15 cellular contexts compared by ENCODE assay signal in genomic region chr13:101473458-101473857, GRCh38. TPM values are rescaled to one million over a fixed set of nuclear protein-coding genes. Genes with fewer than 3 reads are reported as not detected.
DNase-seq lines count a peak whose midpoint lies in the region; ATAC-seq and TF ChIP-seq lines count a peak whose summit lies in the region.
"Had no signal": no experiment of that assay in that cellular context is flagged by ENCODE, and none has a peak within 500 bp of the region (broad histone marks: within the 10 kb centered on the region; RNA-seq: fewer than 3 reads in every experiment).

No MANE protein-coding gene starts in this region.

- H3K27ac Mint-ChIP-seq in stimulated activated naive CD8-positive, alpha-beta T cell treated with anti-CD3 and anti-CD28 coated beads, Interleukin-15, amount 100 ng/mL, for 72 hours: no peak overlapping the region
- H3K27ac Mint-ChIP-seq: endodermal cell had no signal

- H3K4me3 Mint-ChIP-seq in stimulated activated naive CD8-positive, alpha-beta T cell treated with anti-CD3 and anti-CD28 coated beads, Interleukin-15, amount 100 ng/mL, for 72 hours: no peak overlapping the region
- H3K4me3 Mint-ChIP-seq: endodermal cell had no signal

- no peak overlapping the region for H3K4me3 ChIP-seq in cardiac fibroblast (replicated peaks in 1 of 2; ENCODE audit: low read depth in 2 of 2, low read length in 2 of 2)
- H3K4me3 ChIP-seq: right lobe of liver, transverse colon had no signal

- no peak for TF ChIP-seq CTCF in cardiac fibroblast (IDR thresholded peaks at IDR 0.05; ENCODE audit: low read depth, low read length)

- no peak for DNase-seq in stimulated activated naive CD8-positive, alpha-beta T cell treated with anti-CD3 and anti-CD28 coated beads, Interleukin-15, amount 100 ng/mL, for 72 hours
- DNase-seq in stimulated activated naive CD8-positive, alpha-beta T cell treated with anti-CD3 and anti-CD28 coated beads, Interleukin-15, Interleukin-2, amounts not matched to agents 100 U/mL and 50 U/mL, for 24 hours: no peak
- DNase-seq in cardiac fibroblast (ENCODE audit: low read depth in 2 of 2) (peak; percentile 79 to 83), kidney glomerular epithelial cell (lab: John Stamatoyannopoulos, UW) (peak; percentile 44), DMS79 treated with DMSO at 0.1 percent for 48 hours (lab: John Stamatoyannopoulos, UW) (no peak), occipital lobe (lab: John Stamatoyannopoulos, UW) (no peak)
- DNase-seq in activated CD4-positive, alpha-beta T cell treated with anti-CD3 and anti-CD28 coated beads for 4 hours: no peak
- DNase-seq: activated CD8-positive, alpha-beta memory T cell treated with anti-CD3 and anti-CD28 coated beads, Interleukin-2, amount 50 U/mL, for 48 hours; DND-41; endodermal cell; KG1; NCI-H2107; right lobe of liver; transverse colon had no signal

- no peaks in the 10 kb centered on the region for H3K9me3 Mint-ChIP-seq in stimulated activated naive CD8-positive, alpha-beta T cell treated with anti-CD3 and anti-CD28 coated beads, Interleukin-15, amount 100 ng/mL, for 72 hours
- H3K9me3 Mint-ChIP-seq: endodermal cell had no signal

- peaks cover 7% of the 10 kb centered on the region for H3K27me3 Mint-ChIP-seq in stimulated activated naive CD8-positive, alpha-beta T cell treated with anti-CD3 and anti-CD28 coated beads, Interleukin-15, amount 100 ng/mL, for 72 hours

- ATAC-seq in stimulated activated naive CD8-positive, alpha-beta T cell treated with anti-CD3 and anti-CD28 coated beads, Interleukin-15, amount 100 ng/mL, for 72 hours: peak; percentile 26
- ATAC-seq in stimulated activated naive CD8-positive, alpha-beta T cell treated with anti-CD3 and anti-CD28 coated beads, Interleukin-15, Interleukin-2, amounts not matched to agents 100 U/mL and 50 U/mL, for 24 hours: no peak
- ATAC-seq in HG02610 (IDR thresholded peaks at IDR 0.05; ENCODE audit: unreplicated experiment): no peak
- ATAC-seq: right lobe of liver had no signal

- H3K4me1 Mint-ChIP-seq in stimulated activated naive CD8-positive, alpha-beta T cell treated with anti-CD3 and anti-CD28 coated beads, Interleukin-15, amount 100 ng/mL, for 72 hours: no peaks in the 10 kb centered on the region
- H3K4me1 Mint-ChIP-seq: endodermal cell had no signal

RNA-seq across cellular contexts. Expression of gene ITGBL1, which starts 21.0 kb away (rescaled TPM):
- 1.1 TPM for total RNA-seq in occipital lobe
- total RNA-seq: endodermal cell had no signal

RNA-seq across cellular contexts. Expression of gene NALCN, which starts 57.1 kb away (rescaled TPM):
- total RNA-seq in occipital lobe: 28.5 TPM

Comparison
In these comparisons a context has a peak if more than half of its experiments do, and no peak if none do; other contexts are left out.
1. DNase-seq: peak in cardiac fibroblast (2 of 2) and kidney glomerular epithelial cell (single experiment); none in stimulated activated naive CD8-positive, alpha-beta T cell treated with anti-CD3 and anti-CD28 coated beads, Interleukin-15, amount 100 ng/mL, for 72 hours (0 of 2), stimulated activated naive CD8-positive, alpha-beta T cell treated with anti-CD3 and anti-CD28 coated beads, Interleukin-15, Interleukin-2, amounts not matched to agents 100 U/mL and 50 U/mL, for 24 hours (single experiment), activated CD4-positive, alpha-beta T cell treated with anti-CD3 and anti-CD28 coated beads for 4 hours (0 of 2), DMS79 treated with DMSO at 0.1 percent for 48 hours (single experiment) and occipital lobe (single experiment).